13 cellular contexts compared by ENCODE assay signal in the genomic region with DNA sequence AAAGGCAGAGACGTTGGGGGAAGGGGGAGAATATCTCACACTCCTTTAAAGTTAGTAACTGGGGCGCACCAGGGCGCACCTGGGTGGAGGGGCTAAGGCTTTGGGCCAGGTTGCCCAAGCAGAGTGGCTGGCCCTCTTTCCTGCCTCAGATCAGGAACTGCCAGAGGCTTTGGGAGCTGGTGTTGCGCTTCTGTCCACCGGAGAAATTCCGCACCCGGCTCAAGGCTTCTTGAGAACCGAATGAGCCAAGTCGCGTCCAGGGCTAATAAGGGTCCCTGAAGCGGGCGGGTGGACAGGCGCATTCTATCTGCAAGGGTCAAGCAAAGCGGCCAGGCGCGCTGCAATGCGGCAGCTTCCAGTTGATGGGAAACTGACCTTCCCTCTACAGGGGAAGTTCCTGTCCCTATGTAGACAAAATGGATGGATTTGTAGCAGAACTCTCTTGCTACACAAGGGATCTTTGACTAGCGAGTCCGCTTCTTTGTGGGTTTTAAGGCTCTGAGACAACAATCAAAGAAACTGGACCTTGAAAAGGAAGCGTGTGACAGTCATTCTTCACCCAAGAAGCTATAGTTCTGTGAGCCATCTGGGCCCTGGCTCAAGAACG. TPM values are rescaled to one million over a fixed set of nuclear protein-coding genes. Genes with fewer than 3 reads are reported as not detected.
A peak's percentile ranks its signal among the peaks of the same experiment; 100 is the strongest.
DNase-seq lines count a peak whose midpoint lies in the region; ATAC-seq and TF ChIP-seq lines count a peak whose summit lies in the region.
"Had no signal": no experiment of that assay in that cellular context is flagged by ENCODE, and none has a peak within 500 bp of the region (broad histone marks: within the 10 kb centered on the region; RNA-seq: fewer than 3 reads in every experiment).

No MANE protein-coding gene starts in this region.

- H3K4me1 ChIP-seq in Caco-2: peaks cover 5% of the 10 kb centered on the region; the same call in 1 of the 2 replicates
- H3K4me1 ChIP-seq in foreskin keratinocyte: no peaks in the 10 kb centered on the region

- H3K4me3 Mint-ChIP-seq in Caco-2 (ENCODE audit: unreplicated experiment) (peak overlapping the region; percentile 78), nephron progenitor cell (no peak overlapping the region)
- peak overlapping the region; percentile 25 for H3K4me3 Mint-ChIP-seq in activated naive CD8-positive, alpha-beta T cell treated with anti-CD3 and anti-CD28 coated beads for 36 hours
- H3K4me3 Mint-ChIP-seq in activated CD8-positive, alpha-beta T cell treated with anti-CD3 and anti-CD28 coated beads, Interleukin-2, amount 10 ng/mL, durations not matched to agents 7 days and 5 days: no peak overlapping the region

- no peak overlapping the region for H3K4me3 ChIP-seq in Caco-2 (ENCODE audit: low read depth, low read length)
- H3K4me3 ChIP-seq in H7 (ENCODE audit: insufficient read depth, low read depth, low read length): no peak overlapping the region

- H3K9me3 Mint-ChIP-seq in Caco-2 (ENCODE audit: unreplicated experiment) (no peaks in the 10 kb centered on the region), nephron progenitor cell (peaks cover 13% of the 10 kb centered on the region)
- no peaks in the 10 kb centered on the region for H3K9me3 Mint-ChIP-seq in activated naive CD8-positive, alpha-beta T cell treated with anti-CD3 and anti-CD28 coated beads for 36 hours
- H3K9me3 Mint-ChIP-seq in activated CD8-positive, alpha-beta T cell treated with anti-CD3 and anti-CD28 coated beads, Interleukin-2, amount 10 ng/mL, durations not matched to agents 7 days and 5 days (ENCODE audit: insufficient read depth): no peaks in the 10 kb centered on the region

- no peaks in the 10 kb centered on the region for H3K36me3 ChIP-seq in Caco-2 (ENCODE audit: control insufficient read depth, insufficient read depth, low read length)
- no peaks in the 10 kb centered on the region for H3K36me3 ChIP-seq in H7 (replicated peaks; ENCODE audit: control insufficient read depth, insufficient read depth, low read length)

- no peak for ATAC-seq in HG03432 (IDR thresholded peaks at IDR 0.05; ENCODE audit: unreplicated experiment)
- ATAC-seq in foreskin keratinocyte: no peak
- no peak for ATAC-seq in activated CD8-positive, alpha-beta T cell treated with anti-CD3 and anti-CD28 coated beads, Interleukin-2, amount 10 ng/mL, durations not matched to agents 7 days and 5 days

- H3K27me3 ChIP-seq in Caco-2 (replicated peaks; ENCODE audit: control insufficient read depth, insufficient read depth, low read length): no peaks in the 10 kb centered on the region; the same call in 1 of the 2 replicates
- H3K27me3 ChIP-seq in H7 (ENCODE audit: control insufficient read depth, insufficient read depth, low read length): peaks cover 97% of the 10 kb centered on the region
- H3K27me3 ChIP-seq in foreskin keratinocyte: peaks cover 100% of the 10 kb centered on the region

- H3K4me1 Mint-ChIP-seq in Caco-2 (ENCODE audit: low read depth, unreplicated experiment) (no peaks in the 10 kb centered on the region), nephron progenitor cell (peaks cover 14% of the 10 kb centered on the region)
- H3K4me1 Mint-ChIP-seq in activated naive CD8-positive, alpha-beta T cell treated with anti-CD3 and anti-CD28 coated beads for 36 hours: peaks cover 31% of the 10 kb centered on the region
- peaks cover 40% of the 10 kb centered on the region for H3K4me1 Mint-ChIP-seq in activated CD8-positive, alpha-beta T cell treated with anti-CD3 and anti-CD28 coated beads, Interleukin-2, amount 10 ng/mL, durations not matched to agents 7 days and 5 days (ENCODE audit: low read depth)

- H3K27ac Mint-ChIP-seq in Caco-2 (ENCODE audit: unreplicated experiment) (no peak overlapping the region), nephron progenitor cell (no peak overlapping the region)
- H3K27ac Mint-ChIP-seq in activated naive CD8-positive, alpha-beta T cell treated with anti-CD3 and anti-CD28 coated beads for 36 hours: no peak overlapping the region
- no peak overlapping the region for H3K27ac Mint-ChIP-seq in activated CD8-positive, alpha-beta T cell treated with anti-CD3 and anti-CD28 coated beads, Interleukin-2, amount 10 ng/mL, durations not matched to agents 7 days and 5 days

- DNase-seq in Caco-2: no peak
- DNase-seq in H7: peak; percentile 69
- DNase-seq in activated naive CD8-positive, alpha-beta T cell treated with anti-CD3 and anti-CD28 coated beads for 36 hours: no peak
- peak; percentile 10 for DNase-seq in nephron progenitor cell
- no peak for DNase-seq in foreskin keratinocyte
- no peak for DNase-seq in NCI-H2227 treated with DMSO at 0.1 percent for 48 hours (lab: John Stamatoyannopoulos, UW)
- DNase-seq in activated CD8-positive, alpha-beta T cell treated with anti-CD3 and anti-CD28 coated beads, Interleukin-2, amount 10 ng/mL, durations not matched to agents 7 days and 5 days: no peak
- DNase-seq: HCEC 1CT, mesenchymal stem cell, MM.1S, trophoblast cell had no signal

- TF ChIP-seq CTCF in Caco-2 (IDR thresholded peaks at IDR 0.05; ENCODE audit: insufficient read depth in 1 of 2, low read depth in 1 of 2, low read length in 1 of 2, severe bottlenecking in 1 of 2, unreplicated experiment in 1 of 2): no peak
- TF ChIP-seq CTCF in nephron progenitor cell (IDR thresholded peaks at IDR 0.05): no peak
- TF ChIP-seq CTCF in foreskin keratinocyte (conservative IDR thresholded peaks at IDR 0.05): no peak

- no peaks in the 10 kb centered on the region for H3K36me3 Mint-ChIP-seq in Caco-2 (ENCODE audit: insufficient read depth, unreplicated experiment)
- H3K36me3 Mint-ChIP-seq in activated naive CD8-positive, alpha-beta T cell treated with anti-CD3 and anti-CD28 coated beads for 36 hours: no peaks in the 10 kb centered on the region
- peaks cover 5% of the 10 kb centered on the region for H3K36me3 Mint-ChIP-seq in nephron progenitor cell (ENCODE audit: low read depth)
- H3K36me3 Mint-ChIP-seq in activated CD8-positive, alpha-beta T cell treated with anti-CD3 and anti-CD28 coated beads, Interleukin-2, amount 10 ng/mL, durations not matched to agents 7 days and 5 days (ENCODE audit: low read depth): no peaks in the 10 kb centered on the region

- POLR2A ChIA-PET in Caco-2 (lab: Charles Lee): no interaction called here
- POLR2A ChIA-PET in activated CD8-positive, alpha-beta T cell treated with anti-CD3 and anti-CD28 coated beads, Interleukin-2, amount 10 ng/mL, durations not matched to agents 7 days and 5 days (lab: Charles Lee): no interaction called here

- no TSS peak for BruUV-seq in Caco-2 (replicated peaks; lab: Mats Ljungman, UMichigan)

- H3K9me3 ChIP-seq in Caco-2: no peaks in the 10 kb centered on the region

- H3K27ac ChIP-seq in foreskin keratinocyte: no peak overlapping the region
- H3K27ac ChIP-seq: dorsolateral prefrontal cortex had no signal

- CTCF ChIA-PET in Caco-2 (lab: Charles Lee): interaction anchor here (1.6 kb wide), 1 partner anchor 33 kb away, joined by 7 read pairs; no protein-coding TSS in a partner anchor
- CTCF ChIA-PET in activated CD8-positive, alpha-beta T cell treated with anti-CD3 and anti-CD28 coated beads, Interleukin-2, amount 10 ng/mL, durations not matched to agents 7 days and 5 days (lab: Charles Lee): interaction anchor here (1.0 kb wide), 1 partner anchor 33 kb away, joined by 3 read pairs; no protein-coding TSS in a partner anchor

- H3K27me3 Mint-ChIP-seq in Caco-2 (ENCODE audit: insufficient read depth, unreplicated experiment) (peaks cover 12% of the 10 kb centered on the region), nephron progenitor cell (ENCODE audit: low read depth, poor library complexity) (peaks cover 100% of the 10 kb centered on the region)
- H3K27me3 Mint-ChIP-seq in activated naive CD8-positive, alpha-beta T cell treated with anti-CD3 and anti-CD28 coated beads for 36 hours: peaks cover 99% of the 10 kb centered on the region
- peaks cover 89% of the 10 kb centered on the region for H3K27me3 Mint-ChIP-seq in activated CD8-positive, alpha-beta T cell treated with anti-CD3 and anti-CD28 coated beads, Interleukin-2, amount 10 ng/mL, durations not matched to agents 7 days and 5 days (ENCODE audit: low read depth)

- intact Hi-C loops in Caco-2 (cut with micrococcal nuclease; ENCODE audit: unreplicated experiment): no loop called here

RNA-seq across cellular contexts. Expression of a gene that starts 5.5 kb away (rescaled TPM):
- total RNA-seq in Caco-2 (2022) (0.16 TPM in 1 of 2 replicates, not detected in the other), foreskin keratinocyte (under 0.01 and 0.03 TPM in 2 replicates)
- total RNA-seq in H7 (2014; rRNA removed; shearing (Covaris generic)): 1.7 and 4.7 TPM in 2 replicates
- total RNA-seq in activated naive CD8-positive, alpha-beta T cell treated with anti-CD3 and anti-CD28 coated beads for 36 hours: 1 to 10 TPM; 2.2 to 2.4 TPM
- polyA plus RNA-seq in foreskin keratinocyte: not detected in 2 replicates
- under 1 TPM; 0.34 to 0.45 TPM for total RNA-seq in activated CD8-positive, alpha-beta T cell treated with anti-CD3 and anti-CD28 coated beads, Interleukin-2, amount 10 ng/mL, durations not matched to agents 7 days and 5 days

Comparison
In these comparisons a context has a peak if more than half of its experiments do, and no peak if none do; other contexts are left out.
1. DNase-seq: peak in H7 (single experiment) and nephron progenitor cell (single experiment); none in Caco-2 (0 of 2), activated naive CD8-positive, alpha-beta T cell treated with anti-CD3 and anti-CD28 coated beads for 36 hours (single experiment), foreskin keratinocyte (0 of 2), NCI-H2227 treated with DMSO at 0.1 percent for 48 hours (single experiment) and activated CD8-positive, alpha-beta T cell treated with anti-CD3 and anti-CD28 coated beads, Interleukin-2, amount 10 ng/mL, durations not matched to agents 7 days and 5 days (single experiment).
2. H3K4me3 Mint-ChIP-seq: peak in Caco-2 (single experiment) and activated naive CD8-positive, alpha-beta T cell treated with anti-CD3 and anti-CD28 coated beads for 36 hours (single experiment); none in nephron progenitor cell (single experiment) and activated CD8-positive, alpha-beta T cell treated with anti-CD3 and anti-CD28 coated beads, Interleukin-2, amount 10 ng/mL, durations not matched to agents 7 days and 5 days (single experiment).